Comparison of ENCODE assay signal across 8 cellular contexts in genomic region chr4:25859429-25860148, GRCh38. TPM values are rescaled to one million over a fixed set of nuclear protein-coding genes. Genes with fewer than 3 reads are reported as not detected.
A peak's percentile ranks its signal among the peaks of the same experiment; 100 is the strongest.
DNase-seq lines count a peak whose midpoint lies in the region; ATAC-seq, FAIRE-seq and TF ChIP-seq lines count a peak whose summit lies in the region.

No MANE protein-coding gene starts in this region.

- peak; percentile 37 for ATAC-seq in activated CD4-positive, alpha-beta T cell treated with anti-CD3 and anti-CD28 coated beads for 36 hours

- peaks cover 66% of the 10 kb centered on the region for H3K4me1 Mint-ChIP-seq in activated CD4-positive, alpha-beta T cell treated with anti-CD3 and anti-CD28 coated beads for 36 hours

- H3K36me3 ChIP-seq in endothelial cell of umbilical vein (ENCODE audit: control insufficient read depth in 2 of 2, extremely low read depth in 1 of 2, insufficient read depth in 2 of 2, low read length in 2 of 2), result no peaks in the 10 kb centered on the region
- no peaks in the 10 kb centered on the region for H3K36me3 ChIP-seq in vagina

- peak overlapping the region; percentile 28 for H3K9ac ChIP-seq in endothelial cell of umbilical vein (replicated peaks; ENCODE audit: extremely low read depth, insufficient read depth, low read length)

- intact Hi-C loops in activated CD4-positive, alpha-beta T cell treated with anti-CD3 and anti-CD28 coated beads for 36 hours (cut with DNase I, micrococcal nuclease), result loop anchor here in 1 of 2 experiments (2.0 to 10.0 kb wide), 5 partner anchors 218 to 1145 kb away; partner anchors contain the start of genes PI4K2B and STIM2
- intact Hi-C loops in endothelial cell of umbilical vein (cut with micrococcal nuclease) (loop anchor here (1.0 to 10.0 kb wide), 4 partner anchors 55 to 1003 kb away; partner anchors contain the start of genes RBPJ, SMIM20 and STIM2), vagina (cut with DNase I) (no loop called here)

- H3K27ac ChIP-seq in endothelial cell of umbilical vein (ENCODE audit: insufficient read depth, low read depth, low read length) (peak overlapping the region; percentile 74), vagina (no peak overlapping the region)

- peak; percentile 30 for DNase-seq in activated CD4-positive, alpha-beta T cell treated with anti-CD3 and anti-CD28 coated beads for 36 hours
- no peak for DNase-seq in activated CD4-positive, alpha-beta T cell treated with anti-CD3 and anti-CD28 coated beads for 48 hours
- DNase-seq in H4 (ENCODE audit: low spot score), result peak; percentile 78
- peak; percentile 60 for DNase-seq in NOMO-1 treated with dmso at 0.1 percent for 144 hours (lab: John Stamatoyannopoulos, UW; ENCODE audit: unreplicated experiment)
- DNase-seq in endothelial cell of umbilical vein (ENCODE audit: low read depth, low spot score), result peak; percentile 63
- no peak for DNase-seq in NCI-H345 (lab: John Stamatoyannopoulos, UW)
- no peak for DNase-seq in vagina (ENCODE audit: extremely low spot score in 2 of 2)
- DNase-seq in NCI-H1105 treated with DMSO at 0.1 percent for 48 hours (lab: John Stamatoyannopoulos, UW), result no peak

- no peak for TF ChIP-seq POLR2A in endothelial cell of umbilical vein (IDR thresholded peaks at IDR 0.05; ENCODE audit: low read depth, low read length)
- no peak for TF ChIP-seq POLR2A in vagina (IDR thresholded peaks at IDR 0.05)

- peaks cover 11% of the 10 kb centered on the region for H3K79me2 ChIP-seq in endothelial cell of umbilical vein (ENCODE audit: control insufficient read depth, insufficient read depth, low read length)

- no peak for TF ChIP-seq CTCF in endothelial cell of umbilical vein (IDR thresholded peaks at IDR 0.05; ENCODE audit: extremely low read depth in 1 of 2, insufficient read depth in 1 of 2, low read depth in 1 of 2, low read length in 2 of 2)
- no peak for TF ChIP-seq CTCF in vagina (IDR thresholded peaks at IDR 0.05)

- H3K27me3 ChIP-seq in endothelial cell of umbilical vein (ENCODE audit: control insufficient read depth in 2 of 2, insufficient read depth in 2 of 2, low read length in 2 of 2) (no peaks in the 10 kb centered on the region), vagina (no peaks in the 10 kb centered on the region)

- H3K36me3 Mint-ChIP-seq in activated CD4-positive, alpha-beta T cell treated with anti-CD3 and anti-CD28 coated beads for 36 hours (ENCODE audit: low read depth), result peaks cover 12% of the 10 kb centered on the region

- H3K4me3 ChIP-seq in endothelial cell of umbilical vein (replicated peaks in 1 of 3; ENCODE audit: insufficient read depth in 1 of 3, low read depth in 1 of 3, low read length in 3 of 3) (peak overlapping the region in 1 of 3 experiments; percentile 14), vagina (no peak overlapping the region)

- CTCF ChIA-PET in activated CD4-positive, alpha-beta T cell treated with anti-CD3 and anti-CD28 coated beads for 36 hours (lab: Charles Lee), result interaction anchor here (0.5 to 1.6 kb wide), 8 partner anchors 9 to 547 kb away, joined by 3 to 5 read pairs (median 4); no protein-coding TSS in a partner anchor
- CTCF ChIA-PET in endothelial cell of umbilical vein (lab: Charles Lee), result interaction anchor here (1.2 kb wide), 1 partner anchor 420 kb away, joined by 3 read pairs; no protein-coding TSS in a partner anchor

- no peaks in the 10 kb centered on the region for H3K9me1 ChIP-seq in endothelial cell of umbilical vein (replicated peaks; ENCODE audit: control insufficient read depth, extremely low read depth, insufficient read depth, low read length)

- H3K9me3 Mint-ChIP-seq in activated CD4-positive, alpha-beta T cell treated with anti-CD3 and anti-CD28 coated beads for 36 hours (ENCODE audit: low read depth), result no peaks in the 10 kb centered on the region

- POLR2A ChIA-PET in activated CD4-positive, alpha-beta T cell treated with anti-CD3 and anti-CD28 coated beads for 36 hours (lab: Charles Lee), result interaction anchor here (0.7 kb wide), 1 partner anchor 38 kb away, joined by 3 read pairs; no protein-coding TSS in a partner anchor
- POLR2A ChIA-PET in endothelial cell of umbilical vein (lab: Charles Lee), result interaction anchor here (0.5 kb wide), 2 partner anchors 8 to 460 kb away, joined by 3 to 4 read pairs; no protein-coding TSS in a partner anchor

- peaks cover 50% of the 10 kb centered on the region for H3K4me1 ChIP-seq in endothelial cell of umbilical vein (ENCODE audit: control insufficient read depth, extremely low read depth, insufficient read depth, low read length)
- H3K4me1 ChIP-seq in vagina, result peaks cover 14% of the 10 kb centered on the region

- H3K27ac Mint-ChIP-seq in activated CD4-positive, alpha-beta T cell treated with anti-CD3 and anti-CD28 coated beads for 36 hours, result peak overlapping the region; percentile 96

- peak overlapping the region; percentile 91 for H3K4me2 ChIP-seq in endothelial cell of umbilical vein (ENCODE audit: insufficient read depth, low read length)

- no peaks in the 10 kb centered on the region for H4K20me1 ChIP-seq in endothelial cell of umbilical vein (replicated peaks; ENCODE audit: control insufficient read depth, extremely low read depth, insufficient read depth, low read length)

- FAIRE-seq in endothelial cell of umbilical vein (lab: Jason Lieb, UNC), result peak; percentile 87

- peak overlapping the region; percentile 64 for H2AFZ ChIP-seq in endothelial cell of umbilical vein (ENCODE audit: low read depth, low read length)

- H3K9me3 ChIP-seq in endothelial cell of umbilical vein (replicated peaks; ENCODE audit: control insufficient read depth, insufficient read depth, low read length) (no peaks in the 10 kb centered on the region), vagina (no peaks in the 10 kb centered on the region)

- H3K4me3 Mint-ChIP-seq in activated CD4-positive, alpha-beta T cell treated with anti-CD3 and anti-CD28 coated beads for 36 hours, result peak overlapping the region; percentile 94

- dilution Hi-C loops in endothelial cell of umbilical vein (cut with MboI; ENCODE audit: extremely low pct_ligation_motif_present, low sequenced_read_pairs), result no loop called here

- no peaks in the 10 kb centered on the region for H3K27me3 Mint-ChIP-seq in activated CD4-positive, alpha-beta T cell treated with anti-CD3 and anti-CD28 coated beads for 36 hours

- BruUV-seq in endothelial cell of umbilical vein (replicated peaks; lab: Mats Ljungman, UMichigan), result no TSS peak

TF ChIP-seq in endothelial cell of umbilical vein, 7 proteins besides CTCF, POLR2A, EP300 and RAD21:
- TF ChIP-seq JUN (IDR thresholded peaks at IDR 0.05; ENCODE audit: borderline replicate concordance, insufficient read depth, insufficient read length, low read depth) (peak; percentile 44), FOS (IDR thresholded peaks at IDR 0.05; ENCODE audit: borderline replicate concordance, insufficient read depth, low read length) (no peak)

RNA-seq across cellular contexts. Expression of gene SEL1L3, which starts 3.2 kb away (rescaled TPM):
- total RNA-seq in activated CD4-positive, alpha-beta T cell treated with anti-CD3 and anti-CD28 coated beads for 36 hours, result 10 to 100 TPM; 31.9 to 34.8 TPM
- total RNA-seq in H4 (2014; rRNA removed; shearing (Covaris generic)), result 164 and 167 TPM in 2 replicates
- 91.1 and 122 TPM in 2 replicates for total RNA-seq in endothelial cell of umbilical vein
- polyA plus RNA-seq in endothelial cell of umbilical vein, result 47.7 and 53.4 TPM in 2 replicates
- polyA plus RNA-seq in endothelial cell of umbilical vein (2011; cell fraction: cytosol; rRNA removed), result 42.6 and 50.0 TPM in 2 replicates
- 67.9 and 78.6 TPM in 2 replicates for polyA plus RNA-seq in endothelial cell of umbilical vein (2011; cell fraction: nucleus; rRNA removed)
- polyA plus RNA-seq in endothelial cell of umbilical vein (2012), result 61.5 and 69.0 TPM in 2 replicates
- polyA minus RNA-seq in endothelial cell of umbilical vein, result 132 and 170 TPM in 2 replicates
- 10.4 TPM for polyA minus RNA-seq in endothelial cell of umbilical vein (2011; cell fraction: cytosol; rRNA and poly(A)+ RNA removed)
- polyA minus RNA-seq in endothelial cell of umbilical vein (2011; cell fraction: nucleus; rRNA and poly(A)+ RNA removed), result 124 and 188 TPM in 2 replicates
- total RNA-seq in vagina, result 8.3 TPM

RNA-seq across cellular contexts. Expression of gene SMIM20, which starts 54.4 kb away (rescaled TPM):
- total RNA-seq in activated CD4-positive, alpha-beta T cell treated with anti-CD3 and anti-CD28 coated beads for 36 hours, result 10 to 100 TPM; 15.6 to 23.0 TPM
- 97.2 and 130 TPM in 2 replicates for total RNA-seq in H4 (2014; rRNA removed; shearing (Covaris generic))
- total RNA-seq in endothelial cell of umbilical vein (18.1 and 19.2 TPM in 2 replicates), vagina (12.8 TPM)
- polyA plus RNA-seq in endothelial cell of umbilical vein, result 6.8 and 10.2 TPM in 2 replicates
- polyA plus RNA-seq in endothelial cell of umbilical vein (2011; cell fraction: cytosol; rRNA removed), result 14.1 and 15.0 TPM in 2 replicates
- 4.7 and 5.9 TPM in 2 replicates for polyA plus RNA-seq in endothelial cell of umbilical vein (2011; cell fraction: nucleus; rRNA removed)
- 11.6 and 15.0 TPM in 2 replicates for polyA plus RNA-seq in endothelial cell of umbilical vein (2012)
- 1.5 and 2.1 TPM in 2 replicates for polyA minus RNA-seq in endothelial cell of umbilical vein
- polyA minus RNA-seq in endothelial cell of umbilical vein (2011; cell fraction: cytosol; rRNA and poly(A)+ RNA removed), result 5.8 TPM
- 1.9 and 4.0 TPM in 2 replicates for polyA minus RNA-seq in endothelial cell of umbilical vein (2011; cell fraction: nucleus; rRNA and poly(A)+ RNA removed)

Comparison
In these comparisons a context has a peak if more than half of its experiments do, and no peak if none do; other contexts are left out.
1. DNase-seq: peak in activated CD4-positive, alpha-beta T cell treated with anti-CD3 and anti-CD28 coated beads for 36 hours (single experiment), H4 (single experiment), NOMO-1 treated with dmso at 0.1 percent for 144 hours (single experiment) and endothelial cell of umbilical vein (single experiment); none in activated CD4-positive, alpha-beta T cell treated with anti-CD3 and anti-CD28 coated beads for 48 hours (single experiment), NCI-H345 (single experiment), vagina (0 of 2) and NCI-H1105 treated with DMSO at 0.1 percent for 48 hours (single experiment).